29 cellular contexts compared by ENCODE assay signal in the genomic region with DNA sequence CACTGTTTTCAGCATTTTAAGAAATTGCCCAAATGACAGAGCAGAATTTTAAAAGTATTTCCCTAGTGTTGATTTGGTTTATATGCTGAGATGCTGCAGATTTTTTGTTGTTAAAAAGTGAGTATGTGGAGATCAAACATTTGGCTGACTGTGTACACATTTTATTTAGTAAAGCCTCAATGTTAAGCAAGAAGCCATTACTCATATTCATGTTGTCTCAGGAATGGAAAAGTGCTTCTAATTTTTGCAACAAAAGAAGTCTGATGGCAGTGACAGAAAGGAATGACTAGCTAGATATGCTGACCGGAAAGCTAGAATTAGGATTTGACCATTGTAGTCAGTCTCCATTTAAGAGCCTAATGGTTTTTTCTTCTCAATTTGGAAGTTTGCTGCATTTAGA. TPM values are rescaled to one million over a fixed set of nuclear protein-coding genes. Genes with fewer than 3 reads are reported as not detected.
A peak's percentile ranks its signal among the peaks of the same experiment; 100 is the strongest.
DNase-seq lines count a peak whose midpoint lies in the region; ATAC-seq and TF ChIP-seq lines count a peak whose summit lies in the region.
"Had no signal": no experiment of that assay in that cellular context is flagged by ENCODE, and none has a peak within 500 bp of the region (broad histone marks: within the 10 kb centered on the region; RNA-seq: fewer than 3 reads in every experiment).

No MANE protein-coding gene starts in this region.

- DNase-seq in MCF 10A (ENCODE audit: unreplicated experiment) (no peak), breast epithelium (ENCODE audit: low spot score in 2 of 2) (no peak), choroid plexus epithelial cell (ENCODE audit: low read depth) (peak; percentile 65), iris pigment epithelial cell (ENCODE audit: low read depth) (peak; percentile 81), HT-29 (ENCODE audit: low spot score) (no peak), NOMO-1 treated with DMSO at 0.1 percent for 48 hours (lab: John Stamatoyannopoulos, UW; ENCODE audit: unreplicated experiment) (no peak)
- DNase-seq in stimulated activated effector memory CD8-positive, alpha-beta T cell treated with anti-CD3 and anti-CD28 coated beads, Interleukin-12 subunit alpha, Interleukin-12 subunit beta, amount 100 ng/mL, for 72 hours (ENCODE audit: low spot score in 2 of 2), result no peak
- DNase-seq: activated CD4-positive, alpha-beta T cell treated with anti-CD3 and anti-CD28 coated beads, Interleukin-2, amount 10 ng/mL, durations not matched to agents 24 days and 14 days; activated gamma-delta T cell; activated T-cell treated with anti-CD3 and anti-CD28 coated beads, Interleukin-2, amount 50 U/mL, for 1 hour; CD8-positive, alpha-beta T cell; DMS 273 treated with DMSO at 0.1 percent for 48 hours; effector CD4-positive, alpha-beta T cell; H7; kidney; NCI-H2029; NCI-H2227 treated with DMSO at 0.1 percent for 48 hours; NCI-H69; nephron progenitor cell; SIG-M5; T1000; upper lobe of right lung; WERI-Rb-1 had no signal

- TF ChIP-seq CTCF in MCF 10A (IDR thresholded peaks at IDR 0.05; ENCODE audit: unreplicated experiment), result no peak
- no peak for TF ChIP-seq CTCF in breast epithelium (IDR thresholded peaks at IDR 0.05)
- no peak for TF ChIP-seq CTCF in choroid plexus epithelial cell (conservative IDR thresholded peaks at IDR 0.05; ENCODE audit: low read depth, low read length)

- POLR2A ChIA-PET in MCF 10A (lab: Yijun Ruan, JAX), result interaction anchor here (1.7 kb wide), 1 partner anchor 23 kb away, joined by 7 read pairs; the partner anchor contains the start of genes SLC38A6 and TRMT5

- TF ChIP-seq POLR2A in breast epithelium (IDR thresholded peaks at IDR 0.05), result no peak

- H3K27ac ChIP-seq in breast epithelium, result no peak overlapping the region
- H3K27ac ChIP-seq: 22Rv1, epithelial cell of prostate, parathyroid adenoma, right atrium auricular region, upper lobe of right lung, WERI-Rb-1 had no signal

- no peak for ATAC-seq in GM18858 (IDR thresholded peaks at IDR 0.05; ENCODE audit: unreplicated experiment)
- no peak for ATAC-seq in stimulated activated effector memory CD8-positive, alpha-beta T cell treated with anti-CD3 and anti-CD28 coated beads, Interleukin-12 subunit alpha, Interleukin-12 subunit beta, amount 100 ng/mL, for 72 hours
- ATAC-seq: CD8-positive, alpha-beta T cell; upper lobe of right lung had no signal

- H3K4me1 ChIP-seq in breast epithelium, result no peaks in the 10 kb centered on the region
- H3K4me1 ChIP-seq: parathyroid adenoma, right atrium auricular region, upper lobe of right lung had no signal

- no peaks in the 10 kb centered on the region for H3K27me3 Mint-ChIP-seq in MCF 10A (ENCODE audit: insufficient read depth, unreplicated experiment)
- H3K27me3 Mint-ChIP-seq: activated CD4-positive, alpha-beta T cell treated with anti-CD3 and anti-CD28 coated beads, Interleukin-2, amount 10 ng/mL, durations not matched to agents 24 days and 14 days; brain had no signal

- CTCF ChIA-PET in MCF 10A (lab: Yijun Ruan, JAX), result no interaction called here

- H3K4me1 Mint-ChIP-seq in MCF 10A (ENCODE audit: insufficient read depth, unreplicated experiment), result peaks cover 5% of the 10 kb centered on the region
- H3K4me1 Mint-ChIP-seq in stimulated activated effector memory CD8-positive, alpha-beta T cell treated with anti-CD3 and anti-CD28 coated beads, Interleukin-12 subunit alpha, Interleukin-12 subunit beta, amount 100 ng/mL, for 72 hours, result no peaks in the 10 kb centered on the region
- H3K4me1 Mint-ChIP-seq: activated CD4-positive, alpha-beta T cell treated with anti-CD3 and anti-CD28 coated beads, Interleukin-2, amount 10 ng/mL, durations not matched to agents 24 days and 14 days; brain; nephron progenitor cell had no signal

- intact Hi-C loops in MCF 10A (cut with micrococcal nuclease), result no loop called here
- intact Hi-C loops in breast epithelium (cut with DNase I; ENCODE audit: low total_unique reads), result no loop called here

- H3K4me3 ChIP-seq in breast epithelium (no peak overlapping the region), choroid plexus epithelial cell (ENCODE audit: low read depth, low read length) (no peak overlapping the region)
- H3K4me3 ChIP-seq: right atrium auricular region, upper lobe of right lung had no signal

- H3K4me3 Mint-ChIP-seq in MCF 10A (ENCODE audit: unreplicated experiment), result no peak overlapping the region
- H3K4me3 Mint-ChIP-seq in stimulated activated effector memory CD8-positive, alpha-beta T cell treated with anti-CD3 and anti-CD28 coated beads, Interleukin-12 subunit alpha, Interleukin-12 subunit beta, amount 100 ng/mL, for 72 hours, result no peak overlapping the region
- H3K4me3 Mint-ChIP-seq: activated CD4-positive, alpha-beta T cell treated with anti-CD3 and anti-CD28 coated beads, Interleukin-2, amount 10 ng/mL, durations not matched to agents 24 days and 14 days; brain; CD8-positive, alpha-beta T cell; nephron progenitor cell had no signal

- H3K9me3 ChIP-seq in breast epithelium, result peaks cover 1 to 2% of the 10 kb centered on the region in 2 donors
- H3K9me3 ChIP-seq: right atrium auricular region, upper lobe of right lung had no signal

- no peaks in the 10 kb centered on the region for H3K36me3 ChIP-seq in breast epithelium
- H3K36me3 ChIP-seq: right atrium auricular region, upper lobe of right lung, WERI-Rb-1 had no signal

- H3K9me3 Mint-ChIP-seq in MCF 10A (ENCODE audit: unreplicated experiment), result no peaks in the 10 kb centered on the region
- H3K9me3 Mint-ChIP-seq in stimulated activated effector memory CD8-positive, alpha-beta T cell treated with anti-CD3 and anti-CD28 coated beads, Interleukin-12 subunit alpha, Interleukin-12 subunit beta, amount 100 ng/mL, for 72 hours, result no peaks in the 10 kb centered on the region
- H3K9me3 Mint-ChIP-seq: activated CD4-positive, alpha-beta T cell treated with anti-CD3 and anti-CD28 coated beads, Interleukin-2, amount 10 ng/mL, durations not matched to agents 24 days and 14 days had no signal

- BruUV-seq in MCF 10A (replicated peaks; lab: Mats Ljungman, UMichigan), result no TSS peak

- no peaks in the 10 kb centered on the region for H3K36me3 Mint-ChIP-seq in MCF 10A (ENCODE audit: insufficient read depth, unreplicated experiment)
- no peaks in the 10 kb centered on the region for H3K36me3 Mint-ChIP-seq in stimulated activated effector memory CD8-positive, alpha-beta T cell treated with anti-CD3 and anti-CD28 coated beads, Interleukin-12 subunit alpha, Interleukin-12 subunit beta, amount 100 ng/mL, for 72 hours

- H3K27me3 ChIP-seq in breast epithelium, result no peaks in the 10 kb centered on the region
- H3K27me3 ChIP-seq: right atrium auricular region, upper lobe of right lung had no signal

- peak overlapping the region; percentile 32 for H3K27ac Mint-ChIP-seq in MCF 10A (ENCODE audit: low read depth, unreplicated experiment)
- H3K27ac Mint-ChIP-seq in stimulated activated effector memory CD8-positive, alpha-beta T cell treated with anti-CD3 and anti-CD28 coated beads, Interleukin-12 subunit alpha, Interleukin-12 subunit beta, amount 100 ng/mL, for 72 hours, result no peak overlapping the region
- H3K27ac Mint-ChIP-seq: activated CD4-positive, alpha-beta T cell treated with anti-CD3 and anti-CD28 coated beads, Interleukin-2, amount 10 ng/mL, durations not matched to agents 24 days and 14 days; brain; CD8-positive, alpha-beta T cell; nephron progenitor cell had no signal

RNA-seq across cellular contexts. Expression of gene SLC38A6, which starts 22.5 kb away (rescaled TPM):
- 7.9 and 12.6 TPM in 2 replicates for total RNA-seq in MCF 10A (2022)
- 10 to 100 TPM; 39.7 to 45.0 (median 44.1) TPM for total RNA-seq in breast epithelium
- total RNA-seq in HT-29 (2014; rRNA removed; shearing (Covaris generic)), result 2.1 and 4.2 TPM in 2 replicates

RNA-seq across cellular contexts. Expression of gene TRMT5, which starts 22.7 kb away (rescaled TPM):
- total RNA-seq in MCF 10A (2022), result 15.7 and 17.5 TPM in 2 replicates
- 10 to 100 TPM in 2 of 3 donors, 1 to 10 TPM in 1; 8.8 to 13.8 (median 11.4) TPM for total RNA-seq in breast epithelium
- 2.8 and 6.6 TPM in 2 replicates for total RNA-seq in HT-29 (2014; rRNA removed; shearing (Covaris generic))

Comparison
In these comparisons a context has a peak if more than half of its experiments do, and no peak if none do; other contexts are left out.
1. DNase-seq: peak in choroid plexus epithelial cell (single experiment) and iris pigment epithelial cell (single experiment); none in MCF 10A (single experiment), breast epithelium (0 of 2), HT-29 (single experiment), NOMO-1 treated with DMSO at 0.1 percent for 48 hours (single experiment) and stimulated activated effector memory CD8-positive, alpha-beta T cell treated with anti-CD3 and anti-CD28 coated beads, Interleukin-12 subunit alpha, Interleukin-12 subunit beta, amount 100 ng/mL, for 72 hours (0 of 2).